27 cellular contexts compared by ENCODE assay signal in genomic region chr10:33067917-33068316, GRCh38.
"Had no signal": no experiment of that assay in that cellular context is flagged by ENCODE, and none has a peak within 500 bp of the region (broad histone marks: within the 10 kb centered on the region; RNA-seq: fewer than 3 reads in every experiment).

No MANE protein-coding gene starts in this region.

- H3K4me3 Mint-ChIP-seq: activated CD4-positive, alpha-beta memory T cell treated with anti-CD3 and anti-CD28 coated beads, Interleukin-2, amount 10 ng/mL, durations not matched to agents 7 days and 5 days; activated CD4-positive, alpha-beta T cell treated with anti-CD3 and anti-CD28 coated beads for 36 hours; activated naive CD8-positive, alpha-beta T cell treated with anti-CD3 and anti-CD28 coated beads, Interleukin-2, amount 10 ng/mL, durations not matched to agents 7 days and 5 days; activated T-cell treated with anti-CD3 and anti-CD28 coated beads, Interleukin-2, amount 50 U/mL, for 72 hours; T-cell had no signal

- H3K36me3 ChIP-seq: MG63 had no signal

- H3K27me3 Mint-ChIP-seq: activated CD4-positive, alpha-beta memory T cell treated with anti-CD3 and anti-CD28 coated beads, Interleukin-2, amount 10 ng/mL, durations not matched to agents 7 days and 5 days; activated CD4-positive, alpha-beta T cell treated with anti-CD3 and anti-CD28 coated beads for 36 hours; activated naive CD8-positive, alpha-beta T cell treated with anti-CD3 and anti-CD28 coated beads, Interleukin-2, amount 10 ng/mL, durations not matched to agents 7 days and 5 days; T-cell had no signal

- H3K36me3 Mint-ChIP-seq: activated naive CD8-positive, alpha-beta T cell treated with anti-CD3 and anti-CD28 coated beads, Interleukin-2, amount 10 ng/mL, durations not matched to agents 7 days and 5 days had no signal

- H3K27ac Mint-ChIP-seq: activated CD4-positive, alpha-beta memory T cell treated with anti-CD3 and anti-CD28 coated beads, Interleukin-2, amount 10 ng/mL, durations not matched to agents 7 days and 5 days; activated CD4-positive, alpha-beta T cell treated with anti-CD3 and anti-CD28 coated beads for 36 hours; activated naive CD8-positive, alpha-beta T cell treated with anti-CD3 and anti-CD28 coated beads, Interleukin-2, amount 10 ng/mL, durations not matched to agents 7 days and 5 days; activated T-cell treated with anti-CD3 and anti-CD28 coated beads, Interleukin-2, amount 50 U/mL, for 72 hours; activated T-helper 2 cell treated with anti-CD3 and anti-CD28 coated beads, Interferon-gamma antibody, Interleukin-2, Interleukin-4, amounts not matched to agents 10 μg/mL and 5 μg/mL and 100 μg/mL, durations not matched to agents 14 hours and 24 hours and 36 hours; T-cell had no signal

- H3K27ac ChIP-seq: VCaP had no signal

- H3K4me1 Mint-ChIP-seq: activated naive CD8-positive, alpha-beta T cell treated with anti-CD3 and anti-CD28 coated beads, Interleukin-2, amount 10 ng/mL, durations not matched to agents 7 days and 5 days had no signal

- H3K27me3 ChIP-seq: body of pancreas, MG63 had no signal

- DNase-seq: activated CD4-positive, alpha-beta memory T cell treated with anti-CD3 and anti-CD28 coated beads, Interleukin-2, amount 10 ng/mL, durations not matched to agents 7 days and 5 days; activated CD4-positive, alpha-beta T cell treated with anti-CD3 and anti-CD28 coated beads for 36 hours; activated CD4-positive, alpha-beta T cell treated with anti-CD3 and anti-CD28 coated beads, Interleukin-2, amount 50 U/mL, for 1 hour; activated CD4-positive, CD25-positive, alpha-beta regulatory T cell; activated naive CD4-positive, alpha-beta T cell treated with anti-CD3 and anti-CD28 coated beads, Interleukin-2, amount 50 U/mL, for 16 hours; activated naive CD8-positive, alpha-beta T cell treated with anti-CD3 and anti-CD28 coated beads, Interleukin-2, amount 10 ng/mL, durations not matched to agents 7 days and 5 days; activated T-cell treated with anti-CD3 and anti-CD28 coated beads for 4 hours; activated T-cell treated with anti-CD3 and anti-CD28 coated beads, Interleukin-2, amount 50 U/mL, for 72 hours; aorta; body of pancreas; central memory CD4-positive, alpha-beta T cell; MG63; MV-4-11; NCI-H1092 treated with DMSO at 0.1 percent for 48 hours; NCI-H1417 treated with DMSO at 0.1 percent for 48 hours; NCI-H1694; NCI-H2029; NCI-H2107; NCI-H2171 treated with DMSO at 0.1 percent for 48 hours; NCI-H226; NCI-H526; NCI-H82; PC-3; SHP77 treated with DMSO at 0.1 percent for 48 hours; T-cell had no signal

- H3K9me3 Mint-ChIP-seq: activated T-helper 2 cell treated with anti-CD3 and anti-CD28 coated beads, Interferon-gamma antibody, Interleukin-2, Interleukin-4, amounts not matched to agents 10 μg/mL and 5 μg/mL and 100 μg/mL, durations not matched to agents 14 hours and 24 hours and 36 hours; T-cell had no signal

- H3K9me3 ChIP-seq: body of pancreas, MG63 had no signal

- ATAC-seq: activated CD4-positive, alpha-beta T cell treated with anti-CD3 and anti-CD28 coated beads for 36 hours; activated T-cell treated with anti-CD3 and anti-CD28 coated beads, Interleukin-2, amount 50 U/mL, for 72 hours; body of pancreas; PC-3; T-cell had no signal

- H3K4me3 ChIP-seq: body of pancreas, MG63 had no signal
